28 cellular contexts compared by ENCODE assay signal in the genomic region with DNA sequence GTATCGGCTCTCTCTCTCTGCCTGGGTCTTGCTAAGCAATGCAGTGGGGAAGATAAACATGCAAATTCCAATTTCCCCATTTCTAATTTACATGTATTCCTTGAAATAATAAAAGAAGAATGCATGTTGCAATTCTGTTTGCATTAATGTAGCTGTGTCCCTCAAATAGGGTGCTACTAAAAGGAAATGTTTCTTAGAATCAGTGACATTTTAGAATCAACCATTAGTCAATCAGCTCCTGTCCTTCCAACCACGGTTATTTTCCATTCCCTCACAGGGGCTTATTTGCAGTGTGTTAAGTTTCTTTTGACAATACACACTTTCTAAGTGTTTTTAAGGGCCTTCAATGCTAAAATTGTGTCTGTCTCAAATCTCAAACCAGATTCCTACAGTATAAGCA. TPM values are rescaled to one million over a fixed set of nuclear protein-coding genes. Genes with fewer than 3 reads are reported as not detected.
DNase-seq lines count a peak whose midpoint lies in the region; ATAC-seq and TF ChIP-seq lines count a peak whose summit lies in the region.
"Had no signal": no experiment of that assay in that cellular context is flagged by ENCODE, and none has a peak within 500 bp of the region (broad histone marks: within the 10 kb centered on the region; RNA-seq: fewer than 3 reads in every experiment).

No MANE protein-coding gene starts in this region.

- WGBS in gastroesophageal sphincter (ENCODE audit: low coverage in 1 of 2), 2 donors, result 31 to 38% methylated on average over 2 of the region's 2 CpGs
- WGBS in sigmoid colon, 2 donors, result 69 to 77% methylated on average over 2 of the region's 2 CpGs
- WGBS in body of pancreas, 2 donors, result 59 to 69% methylated on average over 2 of the region's 2 CpGs

- H3K36me3 ChIP-seq in adipocyte (ENCODE audit: control insufficient read depth, insufficient read depth, low read length, severe bottlenecking) (no peaks in the 10 kb centered on the region), gastroesophageal sphincter (no peaks in the 10 kb centered on the region), sigmoid colon (no peaks in the 10 kb centered on the region), uterus (no peaks in the 10 kb centered on the region), body of pancreas (replicated peaks in 1 of 2; ENCODE audit: insufficient read depth in 1 of 2, low read depth in 2 of 2) (no peaks in the 10 kb centered on the region)
- H3K36me3 ChIP-seq: ascending aorta, ovary, right lobe of liver had no signal

- intact Hi-C loops in sigmoid colon (cut with DNase I) (no loop called here), uterus (cut with DNase I; ENCODE audit: low total_unique reads) (no loop called here), body of pancreas (cut with DNase I) (no loop called here)

- H3K9me3 ChIP-seq in adipocyte (ENCODE audit: control insufficient read depth, low read length) (no peaks in the 10 kb centered on the region), gastroesophageal sphincter (no peaks in the 10 kb centered on the region), sigmoid colon (no peaks in the 10 kb centered on the region), uterus (no peaks in the 10 kb centered on the region), body of pancreas (no peaks in the 10 kb centered on the region)
- H3K9me3 ChIP-seq: ascending aorta, ovary, right lobe of liver had no signal

- DNase-seq in adipocyte (ENCODE audit: low read depth) (peak; percentile 48), sigmoid colon (no peak), uterus (no peak), body of pancreas (no peak), midbrain (lab: John Stamatoyannopoulos, UW) (no peak), MV-4-11 (lab: John Stamatoyannopoulos, UW) (no peak)
- DNase-seq: activated CD4-positive, alpha-beta T cell treated with anti-CD3 and anti-CD28 coated beads for 4 hours; activated naive CD4-positive, alpha-beta T cell treated with anti-CD3 and anti-CD28 coated beads, Interleukin-2, amount 10 ng/mL, durations not matched to agents 7 days and 5 days; CD4-positive, CD25-positive, alpha-beta regulatory T cell; DMS 273 treated with DMSO at 0.1 percent for 48 hours; dorsolateral prefrontal cortex; foreskin keratinocyte; immature natural killer cell; naive thymus-derived CD8-positive, alpha-beta T cell; NCI-H1092; NCI-H2081; NCI-H226; right lobe of liver; substantia nigra had no signal

- TF ChIP-seq POLR2A in gastroesophageal sphincter (IDR thresholded peaks at IDR 0.05), result no peak
- TF ChIP-seq POLR2A in sigmoid colon (IDR thresholded peaks at IDR 0.05), result no peak
- no peak for TF ChIP-seq POLR2A in uterus (IDR thresholded peaks at IDR 0.05)
- no peak for TF ChIP-seq POLR2A in body of pancreas (IDR thresholded peaks at IDR 0.05)

- no peak for TF ChIP-seq CTCF in gastroesophageal sphincter (IDR thresholded peaks at IDR 0.05)
- no peak for TF ChIP-seq CTCF in sigmoid colon (IDR thresholded peaks at IDR 0.05)
- TF ChIP-seq CTCF in uterus (IDR thresholded peaks at IDR 0.05), result no peak
- TF ChIP-seq CTCF in body of pancreas (IDR thresholded peaks at IDR 0.05), result no peak

- H3K27me3 ChIP-seq in adipocyte (replicated peaks; ENCODE audit: control insufficient read depth, insufficient read depth, low read length) (peaks cover 35% of the 10 kb centered on the region), gastroesophageal sphincter (no peaks in the 10 kb centered on the region), sigmoid colon (no peaks in the 10 kb centered on the region), uterus (no peaks in the 10 kb centered on the region), body of pancreas (no peaks in the 10 kb centered on the region)
- H3K27me3 ChIP-seq: ascending aorta, foreskin keratinocyte, hepatocyte, ovary, right lobe of liver had no signal

- H3K4me3 ChIP-seq in adipocyte (ENCODE audit: low read length), result no peak overlapping the region
- H3K4me3 ChIP-seq in gastroesophageal sphincter, result no peak overlapping the region
- no peak overlapping the region for H3K4me3 ChIP-seq in sigmoid colon
- no peak overlapping the region for H3K4me3 ChIP-seq in uterus
- H3K4me3 ChIP-seq in body of pancreas, result no peak overlapping the region
- H3K4me3 ChIP-seq: ascending aorta, dorsolateral prefrontal cortex, hepatocyte, ovary, right lobe of liver, SK-N-MC had no signal

- no peak for ATAC-seq in gastroesophageal sphincter
- ATAC-seq in body of pancreas, result no peak
- ATAC-seq: HepG2; left lobe of liver; naive thymus-derived CD8-positive, alpha-beta T cell; right lobe of liver had no signal

- TF ChIP-seq EP300 in gastroesophageal sphincter (IDR thresholded peaks at IDR 0.05), result no peak
- TF ChIP-seq EP300 in sigmoid colon (IDR thresholded peaks at IDR 0.05), result no peak

- H3K9ac ChIP-seq in adipocyte (ENCODE audit: low read length), result no peak overlapping the region

- H3K27ac ChIP-seq in gastroesophageal sphincter (peak overlapping the region; percentile 63 to 73 (median 70)), sigmoid colon (peak overlapping the region; percentile 30 to 66 (median 56)), uterus (peak overlapping the region; percentile 64 to 86), body of pancreas (no peak overlapping the region)
- H3K27ac ChIP-seq: foreskin keratinocyte, HL-60, right lobe of liver, RWPE1, SK-N-MC had no signal

- H3K4me1 ChIP-seq in adipocyte (ENCODE audit: control insufficient read depth, insufficient read depth, low read length), result peaks cover 3% of the 10 kb centered on the region
- peaks cover 14 to 65% (median 15%) of the 10 kb centered on the region in 3 donors for H3K4me1 ChIP-seq in gastroesophageal sphincter
- H3K4me1 ChIP-seq in sigmoid colon, result peaks cover 0 to 53% (median 34%) of the 10 kb centered on the region in 4 donors
- H3K4me1 ChIP-seq in uterus, result peaks cover 0 to 7% of the 10 kb centered on the region in 2 donors
- H3K4me1 ChIP-seq in body of pancreas, result peaks cover 12% of the 10 kb centered on the region
- H3K4me1 ChIP-seq: right lobe of liver had no signal

RNA-seq across cellular contexts. Expression of gene AFAP1L2, which starts 46.7 kb away (rescaled TPM):
- total RNA-seq in gastroesophageal sphincter, result 10 to 100 TPM; 20.5 to 29.5 (median 23.9) TPM
- 10 to 100 TPM in 3 of 4 donors, 1 to 10 TPM in 1; 7.6 to 26.0 (median 19.1) TPM for total RNA-seq in sigmoid colon
- polyA plus RNA-seq in sigmoid colon, result 1 to 10 TPM; 2.5 to 7.9 (median 4.8) TPM
- total RNA-seq in uterus, result 10 to 100 TPM; 28.4 to 86.6 (median 48.6) TPM
- 10 to 100 TPM; 10.5 to 17.9 TPM for total RNA-seq in body of pancreas
- total RNA-seq: HepG2 had no signal
- polyA plus RNA-seq: HepG2 had no signal

Comparison
In these comparisons a context has a peak if more than half of its experiments do, and no peak if none do; other contexts are left out.
1. H3K27ac ChIP-seq: peak in gastroesophageal sphincter (4 of 4), sigmoid colon (4 of 4) and uterus (2 of 2); none in body of pancreas (0 of 4).